Comparison of ENCODE assay signal across 16 cellular contexts in the genomic region with DNA sequence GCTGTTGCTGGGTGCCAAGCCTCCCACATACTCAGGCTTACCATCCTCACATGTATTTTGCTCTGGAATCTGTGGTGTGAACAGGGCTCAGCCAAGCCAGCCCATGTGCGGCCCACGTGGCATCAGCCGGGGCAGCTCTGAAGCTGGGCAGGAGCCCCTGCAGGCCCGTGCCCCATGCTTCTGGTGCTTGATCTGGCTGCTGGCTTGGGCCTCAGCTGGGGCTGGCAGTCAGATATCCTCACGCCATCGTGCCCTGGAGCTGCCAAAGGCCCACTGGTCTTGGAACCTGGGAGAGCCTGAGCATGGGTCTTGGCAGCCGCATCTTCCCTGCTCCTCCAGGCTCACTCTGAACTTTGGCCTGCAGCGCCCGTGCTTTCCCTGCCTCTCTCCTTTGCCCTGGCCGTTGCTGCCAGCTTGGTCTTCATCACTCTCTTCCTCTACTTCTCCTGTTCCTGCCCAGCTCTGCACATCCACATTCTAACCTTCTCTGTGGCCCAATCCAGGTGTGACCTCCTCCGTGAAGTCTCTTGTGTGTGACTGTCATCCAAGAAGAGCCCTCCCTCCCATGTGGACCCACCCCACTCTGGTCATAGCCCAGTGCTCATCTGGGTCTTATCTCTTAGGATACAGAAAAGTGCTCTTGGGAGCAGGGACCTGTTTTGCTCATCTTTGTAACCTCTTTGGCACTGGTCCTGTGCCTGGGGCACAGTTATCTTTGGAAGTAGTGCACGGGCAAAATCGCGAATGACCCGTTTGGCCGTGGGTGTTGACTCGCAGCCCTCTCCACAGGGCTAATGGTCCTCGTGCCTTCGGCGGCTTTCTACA.
"Had no signal": no experiment of that assay in that cellular context is flagged by ENCODE, and none has a peak within 500 bp of the region (broad histone marks: within the 10 kb centered on the region; RNA-seq: fewer than 3 reads in every experiment).

No MANE protein-coding gene starts in this region.

- H3K27ac Mint-ChIP-seq: activated CD8-positive, alpha-beta memory T cell treated with anti-CD3 and anti-CD28 coated beads, Interleukin-2, amount 10 ng/mL, durations not matched to agents 7 days and 5 days; activated T-cell treated with anti-CD3 and anti-CD28 coated beads, Interleukin-2, amount 50 U/mL, for 24 hours; progenitor cell of endocrine pancreas; T-helper 2 cell treated with Interferon-gamma antibody and Interleukin-4, amounts not matched to agents 5 μg/mL and 100 μg/mL, for 36 hours had no signal

- H3K4me1 Mint-ChIP-seq: activated CD8-positive, alpha-beta memory T cell treated with anti-CD3 and anti-CD28 coated beads, Interleukin-2, amount 10 ng/mL, durations not matched to agents 7 days and 5 days had no signal

- H3K4me1 ChIP-seq: suprapubic skin had no signal

- H3K27ac ChIP-seq: coronary artery, hepatocyte, suprapubic skin had no signal

- H3K9me3 ChIP-seq: suprapubic skin, upper lobe of left lung had no signal

- H3K27me3 Mint-ChIP-seq: activated CD8-positive, alpha-beta memory T cell treated with anti-CD3 and anti-CD28 coated beads, Interleukin-2, amount 10 ng/mL, durations not matched to agents 7 days and 5 days; activated T-cell treated with anti-CD3 and anti-CD28 coated beads, Interleukin-2, amount 50 U/mL, for 24 hours; effector memory CD8-positive, alpha-beta T cell; progenitor cell of endocrine pancreas had no signal

- ATAC-seq: activated CD4-positive, CD25-positive, alpha-beta regulatory T cell treated with anti-CD3 and anti-CD28 coated beads, Interleukin-2, amount 50 U/mL, for 24 hours; activated CD8-positive, alpha-beta memory T cell treated with anti-CD3 and anti-CD28 coated beads, Interleukin-2, amount 10 ng/mL, durations not matched to agents 7 days and 5 days; effector memory CD8-positive, alpha-beta T cell had no signal

- DNase-seq: activated CD4-positive, alpha-beta T cell treated with anti-CD3 and anti-CD28 coated beads, Interleukin-2, amount 50 U/mL, for 48 hours; activated CD8-positive, alpha-beta memory T cell treated with anti-CD3 and anti-CD28 coated beads, Interleukin-2, amount 10 ng/mL, durations not matched to agents 7 days and 5 days; activated gamma-delta T cell treated with Interleukin-2 at 50 U/mL for 16 hours; activated T-cell treated with anti-CD3 and anti-CD28 coated beads, Interleukin-2, amount 50 U/mL, for 24 hours; effector memory CD8-positive, alpha-beta T cell; erythroblast; kidney; stimulated activated CD4-positive, alpha-beta T cell treated with anti-CD3 and anti-CD28 coated beads, Interleukin-2, amount 100 ng/mL, for 24 hours; stimulated activated naive CD4-positive, alpha-beta T cell; upper lobe of left lung had no signal

- H3K4me3 ChIP-seq: coronary artery, hepatocyte, suprapubic skin, upper lobe of left lung had no signal

- H3K9me3 Mint-ChIP-seq: activated T-cell treated with anti-CD3 and anti-CD28 coated beads, Interleukin-2, amount 50 U/mL, for 24 hours; effector memory CD8-positive, alpha-beta T cell; T-helper 2 cell treated with Interferon-gamma antibody and Interleukin-4, amounts not matched to agents 5 μg/mL and 100 μg/mL, for 36 hours had no signal

- H3K4me3 Mint-ChIP-seq: activated CD8-positive, alpha-beta memory T cell treated with anti-CD3 and anti-CD28 coated beads, Interleukin-2, amount 10 ng/mL, durations not matched to agents 7 days and 5 days; activated T-cell treated with anti-CD3 and anti-CD28 coated beads, Interleukin-2, amount 50 U/mL, for 24 hours; effector memory CD8-positive, alpha-beta T cell; T-helper 2 cell treated with Interferon-gamma antibody and Interleukin-4, amounts not matched to agents 5 μg/mL and 100 μg/mL, for 36 hours had no signal

- H3K27me3 ChIP-seq: hepatocyte, suprapubic skin, upper lobe of left lung had no signal
